In the genomic region with DNA sequence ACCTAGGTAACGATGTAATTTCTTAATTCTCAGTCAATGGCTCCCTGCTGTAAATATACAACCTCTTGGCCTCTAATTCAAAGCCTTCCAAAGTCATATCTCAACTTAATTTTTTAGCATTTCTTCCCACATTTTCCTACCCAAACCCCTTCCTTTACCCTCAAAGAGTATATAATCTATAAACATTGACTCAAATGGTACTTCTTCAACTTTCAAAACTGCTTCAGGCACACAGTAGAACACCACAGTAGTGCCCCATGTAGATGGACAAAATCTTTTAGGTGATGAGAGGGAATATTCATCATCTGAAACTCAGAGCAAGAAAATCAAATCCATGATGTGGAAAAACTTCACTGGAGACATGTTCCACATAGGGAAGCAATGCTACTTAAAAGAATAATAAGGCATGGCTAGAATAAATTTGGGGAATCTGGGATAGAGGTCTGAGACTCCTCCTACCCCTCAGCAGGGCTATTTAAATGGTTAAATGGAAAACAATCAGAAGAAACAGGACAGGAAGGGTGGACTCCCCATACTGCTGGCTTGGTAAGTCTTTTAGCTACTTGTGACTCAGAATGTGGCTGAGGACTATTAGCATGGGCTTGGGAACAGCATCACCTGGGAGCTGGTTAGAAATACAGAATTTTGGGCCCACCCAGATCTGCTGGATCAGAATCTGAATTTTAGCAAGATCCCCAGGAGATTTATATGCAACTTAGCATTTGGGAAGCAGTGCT, we compare ENCODE assay signal across 26 cellular contexts. TPM values are rescaled to one million over a fixed set of nuclear protein-coding genes. Genes with fewer than 3 reads are reported as not detected.
A peak's percentile ranks its signal among the peaks of the same experiment; 100 is the strongest.
DNase-seq lines count a peak whose midpoint lies in the region; ATAC-seq, FAIRE-seq and TF ChIP-seq lines count a peak whose summit lies in the region.
"Had no signal": no experiment of that assay in that cellular context is flagged by ENCODE, and none has a peak within 500 bp of the region (broad histone marks: within the 10 kb centered on the region; RNA-seq: fewer than 3 reads in every experiment).

No MANE protein-coding gene starts in this region.

- no peaks in the 10 kb centered on the region; the same call in 1 of the 2 replicates for H3K23me2 ChIP-seq in H1 (ENCODE audit: low read depth, low read length)

- H3K27me3 Mint-ChIP-seq in stimulated activated naive CD8-positive, alpha-beta T cell treated with anti-CD3 and anti-CD28 coated beads, Interleukin-15, amount 100 ng/mL, for 72 hours, result peaks cover 20% of the 10 kb centered on the region

- no peak overlapping the region for H4K5ac ChIP-seq in H1 (ENCODE audit: insufficient read length, low read depth, low read length)

- DNase-seq in stimulated activated naive CD8-positive, alpha-beta T cell treated with anti-CD3 and anti-CD28 coated beads, Interleukin-15, amount 100 ng/mL, for 72 hours, result no peak
- DNase-seq in stimulated activated naive CD8-positive, alpha-beta T cell treated with anti-CD3 and anti-CD28 coated beads, Interleukin-15, Interleukin-2, amounts not matched to agents 100 U/mL and 50 U/mL, for 24 hours, result no peak
- DNase-seq in H1 (ENCODE audit: low read depth in 1 of 2, low spot score in 2 of 2) (no peak), kidney tubule cell (ENCODE audit: low spot score) (peak; percentile 55), Karpas-422 (no peak), SW480 (ENCODE audit: low spot score) (no peak)
- DNase-seq: CD4-positive, CD25-positive, alpha-beta regulatory T cell; DMS153; DND-41; GOT3; KBM-7; MM.1S; NCI-H1694; NCI-H2029 treated with DMSO at 0.1 percent for 48 hours; NCI-H446 treated with DMSO at 0.1 percent for 48 hours; NCI-H526; NK-92 treated with Interleukin-12 subunit alpha and Interleukin-12 subunit beta, amount 100 ng/mL, for 24 hours; PC-9; SHP77 treated with DMSO at 0.1 percent for 48 hours had no signal

- no peak for TF ChIP-seq RAD21 in H1 (IDR thresholded peaks at IDR 0.05 in 1 of 2, conservative IDR thresholded peaks at IDR 0.05 in 1 of 2; ENCODE audit: low read depth in 2 of 2, low read length in 2 of 2)

- H2BK5ac ChIP-seq in H1 (ENCODE audit: low read depth, low read length), result no peak overlapping the region

- H3K9me2 ChIP-seq in Karpas-422 (replicated peaks; ENCODE audit: insufficient read depth, low read length), result no peaks in the 10 kb centered on the region

- H3K4me1 Mint-ChIP-seq in stimulated activated naive CD8-positive, alpha-beta T cell treated with anti-CD3 and anti-CD28 coated beads, Interleukin-15, amount 100 ng/mL, for 72 hours, result no peaks in the 10 kb centered on the region
- H3K4me1 Mint-ChIP-seq: CD4-positive, CD25-positive, alpha-beta regulatory T cell had no signal

- no peak overlapping the region for H3K4me3 Mint-ChIP-seq in stimulated activated naive CD8-positive, alpha-beta T cell treated with anti-CD3 and anti-CD28 coated beads, Interleukin-15, amount 100 ng/mL, for 72 hours
- H3K4me3 Mint-ChIP-seq: CD4-positive, CD25-positive, alpha-beta regulatory T cell had no signal

- POLR2A ChIA-PET in H1 (lab: Charles Lee; ENCODE audit: partially characterized antibody), result no interaction called here

- no peaks in the 10 kb centered on the region for H4K20me1 ChIP-seq in H1 (replicated peaks in 1 of 2; ENCODE audit: control insufficient read depth in 1 of 2, insufficient read depth in 2 of 2, low read length in 2 of 2)
- H4K20me1 ChIP-seq in Karpas-422 (ENCODE audit: insufficient read depth, low read depth, low read length), result no peaks in the 10 kb centered on the region
- H4K20me1 ChIP-seq: BLaER1 had no signal

- no peak overlapping the region for H2BK15ac ChIP-seq in H1 (ENCODE audit: low read length)

- H2AFZ ChIP-seq in H1 (ENCODE audit: low read length) (no peak overlapping the region), Karpas-422 (ENCODE audit: low read length) (no peak overlapping the region)
- H2AFZ ChIP-seq: PC-9 had no signal

- 80% methylated on average over 1 of the region's 1 CpG; no CpG with 5 or more reads in 1 of the 2 experiments for WGBS in H1 (ENCODE audit: extremely low coverage in 1 of 2, insufficient coverage in 1 of 2, insufficient read length in 1 of 2, insufficient replicate concordance in 2 of 2, low coverage in 1 of 2, low lambda C conversion rate in 2 of 2, missing lambda C conversion rate in 1 of 2), 2 experiments

- no peak for FAIRE-seq in H1 (lab: Jason Lieb, UNC)
- FAIRE-seq: GM12892, HTR-8/SVneo had no signal

- no peak overlapping the region for H3K14ac ChIP-seq in H1 (ENCODE audit: insufficient read length)

- H3K27me3 ChIP-seq in H1 (replicated peaks in 1 of 4; ENCODE audit: control insufficient read depth in 3 of 4, extremely low read depth in 1 of 4, insufficient read depth in 3 of 4, low read length in 3 of 4) (no peaks in the 10 kb centered on the region), Karpas-422 (ENCODE audit: low read length) (no peaks in the 10 kb centered on the region)
- H3K27me3 ChIP-seq: BLaER1 had no signal

- ATAC-seq in stimulated activated naive CD8-positive, alpha-beta T cell treated with anti-CD3 and anti-CD28 coated beads, Interleukin-15, amount 100 ng/mL, for 72 hours, result peak; percentile 53
- no peak for ATAC-seq in stimulated activated naive CD8-positive, alpha-beta T cell treated with anti-CD3 and anti-CD28 coated beads, Interleukin-15, Interleukin-2, amounts not matched to agents 100 U/mL and 50 U/mL, for 24 hours
- no peak for ATAC-seq in HG02885 (IDR thresholded peaks at IDR 0.05; ENCODE audit: poor library complexity, unreplicated experiment)
- ATAC-seq: HCT116 had no signal

- TF ChIP-seq POLR2A in H1 (IDR thresholded peaks at IDR 0.05; ENCODE audit: control extremely low read depth in 1 of 2, low read depth in 2 of 2, low read length in 2 of 2), result no peak

- no peak overlapping the region for H3K27ac Mint-ChIP-seq in stimulated activated naive CD8-positive, alpha-beta T cell treated with anti-CD3 and anti-CD28 coated beads, Interleukin-15, amount 100 ng/mL, for 72 hours
- H3K27ac Mint-ChIP-seq: CD4-positive, CD25-positive, alpha-beta regulatory T cell had no signal

- H3K9ac ChIP-seq in H1 (replicated peaks in 1 of 4; ENCODE audit: extremely low read depth in 1 of 4, low read depth in 3 of 4, low read length in 3 of 4), result no peak overlapping the region
- H3K9ac ChIP-seq in Karpas-422 (ENCODE audit: low read length), result no peak overlapping the region
- H3K9ac ChIP-seq: BLaER1 had no signal

- no peaks in the 10 kb centered on the region for H3K79me1 ChIP-seq in H1 (ENCODE audit: low read depth, low read length)

- H3K56ac ChIP-seq in H1 (replicated peaks; ENCODE audit: insufficient read length, low read depth, low read length), result no peak overlapping the region

- CTCF ChIA-PET in H1 (lab: Charles Lee; ENCODE audit: partially characterized antibody), result interaction anchor here (1.5 kb wide), 1 partner anchor 10 kb away, joined by 8 read pairs; no protein-coding TSS in a partner anchor

- H3K9me3 ChIP-seq in H1 (ENCODE audit: insufficient read depth in 2 of 2, low read depth in 1 of 2, low read length in 1 of 2) (no peaks in the 10 kb centered on the region), Karpas-422 (ENCODE audit: low read length) (no peaks in the 10 kb centered on the region)
- H3K9me3 ChIP-seq: BLaER1 had no signal

- 0 out of 2 replicates have a peak overlapping the region, but pooled peaks have one; percentile 66 for H2BK20ac ChIP-seq in H1 (ENCODE audit: low read length)

- no peak overlapping the region for H2AK5ac ChIP-seq in H1 (ENCODE audit: low read depth, low read length)

- no peak for TF ChIP-seq EP300 in H1 (IDR thresholded peaks at IDR 0.05; ENCODE audit: borderline replicate concordance in 1 of 2, low read depth in 2 of 2, low read length in 2 of 2)

- H3K79me2 ChIP-seq in H1 (ENCODE audit: control insufficient read depth in 1 of 2, insufficient read depth in 2 of 2, low read length in 2 of 2), result no peaks in the 10 kb centered on the region
- H3K79me2 ChIP-seq in Karpas-422 (ENCODE audit: low read length), result no peaks in the 10 kb centered on the region

- no peaks in the 10 kb centered on the region for H3K9me3 Mint-ChIP-seq in stimulated activated naive CD8-positive, alpha-beta T cell treated with anti-CD3 and anti-CD28 coated beads, Interleukin-15, amount 100 ng/mL, for 72 hours
- H3K9me3 Mint-ChIP-seq: CD4-positive, CD25-positive, alpha-beta regulatory T cell had no signal

- no peak overlapping the region for H3K27ac ChIP-seq in H1 (ENCODE audit: low read depth, low read length)
- H3K27ac ChIP-seq in Karpas-422 (ENCODE audit: low read length), result no peak overlapping the region
- H3K27ac ChIP-seq: BLaER1, PC-9, RWPE1 had no signal

- H4K91ac ChIP-seq in H1 (replicated peaks; ENCODE audit: insufficient read length, low read length), result no peak overlapping the region

- peaks cover 8 to 35% (median 18%) of the 10 kb centered on the region in 4 experiments for H3K4me1 ChIP-seq in H1 (replicated peaks in 1 of 4; ENCODE audit: control insufficient read depth in 3 of 4, insufficient read depth in 4 of 4, low read length in 3 of 4)
- H3K4me1 ChIP-seq in Karpas-422 (ENCODE audit: low read length), result no peaks in the 10 kb centered on the region
- H3K4me1 ChIP-seq: BLaER1 had no signal

- H4K8ac ChIP-seq in H1 (ENCODE audit: extremely low read depth, insufficient read depth, low read length), result no peak overlapping the region

- H2BK120ac ChIP-seq in H1 (replicated peaks; ENCODE audit: low read depth, low read length), result peak overlapping the region; percentile 40

- H3K4me2 ChIP-seq in H1 (ENCODE audit: insufficient read depth in 1 of 2, low read depth in 2 of 2, low read length in 2 of 2), result no peak overlapping the region; a peak in 1 of 4 replicates
- H3K4me2 ChIP-seq in Karpas-422 (ENCODE audit: low read depth, low read length, poor library complexity, severe bottlenecking), result no peak overlapping the region
- H3K4me2 ChIP-seq: BLaER1, PC-9 had no signal

- no peak overlapping the region for H2BK12ac ChIP-seq in H1 (ENCODE audit: low read depth, low read length)

- no peak overlapping the region for H3K4ac ChIP-seq in H1 (replicated peaks; ENCODE audit: insufficient read length, low read depth, low read length)

- H3K4me3 ChIP-seq in H1 (ENCODE audit: extremely low read depth in 1 of 4, insufficient read depth in 2 of 4, low read depth in 3 of 4, low read length in 4 of 4) (no peak overlapping the region), Karpas-422 (ENCODE audit: low read length) (no peak overlapping the region)
- H3K4me3 ChIP-seq: BLaER1, PC-9 had no signal

- H3K18ac ChIP-seq in H1 (ENCODE audit: extremely low read depth, low read length), result no peak overlapping the region

- no peak overlapping the region for H3K23ac ChIP-seq in H1 (ENCODE audit: insufficient read length)

- H3K36me3 ChIP-seq in H1 (ENCODE audit: control insufficient read depth in 2 of 4, insufficient read depth in 4 of 4, low read length in 3 of 4), result no peaks in the 10 kb centered on the region
- H3K36me3 ChIP-seq in Karpas-422 (ENCODE audit: insufficient read depth, low read length), result no peaks in the 10 kb centered on the region
- H3K36me3 ChIP-seq: BLaER1 had no signal

- no peak for TF ChIP-seq CTCF in H1 (IDR thresholded peaks at IDR 0.05; ENCODE audit: control extremely low read depth in 1 of 3, insufficient read depth in 1 of 3, low read depth in 1 of 3, low read length in 3 of 3)

RNA-seq across cellular contexts. Expression of a gene that starts 6.4 kb away (rescaled TPM):
- total RNA-seq in H1 (2021; fragmentation: NEBNext Ultra II Directional; extraction: Animal tissue kit (Norgen Biotek cat#: 25700)), result 1.2 and 1.4 TPM in 2 replicates
- 0.23 TPM in 1 of 2 replicates, not detected in the other for polyA plus RNA-seq in H1 (2011; rRNA removed)
- polyA plus RNA-seq in H1 (2011; cell fraction: cytosol; rRNA removed), result 0.23 TPM
- 0.24 TPM for polyA plus RNA-seq in H1 (2011; cell fraction: nucleus; rRNA removed)
- polyA plus RNA-seq in H1 (2012, experiment 1 of 2), result 0.24 to 0.57 TPM (median 0.31 TPM) in 4 replicates
- polyA plus RNA-seq in H1 (2012, experiment 2 of 2), result not detected
- 0.75 TPM for polyA plus RNA-seq in H1 (2013, experiment 1 of 2)
- 0.75 TPM for polyA plus RNA-seq in H1 (2013, experiment 2 of 2)
- polyA minus RNA-seq in H1 (2011; rRNA and poly(A)+ RNA removed), result 0.28 and 1.2 TPM in 2 replicates
- not detected for polyA minus RNA-seq in H1 (2011; cell fraction: cytosol; rRNA and poly(A)+ RNA removed)
- 0.40 TPM for polyA minus RNA-seq in H1 (2011; cell fraction: nucleus; rRNA and poly(A)+ RNA removed)
- total RNA-seq in Karpas-422 (2014; rRNA removed; shearing (Covaris generic); ENCODE audit: low replicate concordance), result not detected in 2 replicates
- total RNA-seq: CD4-positive, CD25-positive, alpha-beta regulatory T cell; PC-9 had no signal
- polyA plus RNA-seq: AG04450; CD4-positive, CD25-positive, alpha-beta regulatory T cell had no signal
